Comparison of ENCODE assay signal across 9 cellular contexts in the genomic region with DNA sequence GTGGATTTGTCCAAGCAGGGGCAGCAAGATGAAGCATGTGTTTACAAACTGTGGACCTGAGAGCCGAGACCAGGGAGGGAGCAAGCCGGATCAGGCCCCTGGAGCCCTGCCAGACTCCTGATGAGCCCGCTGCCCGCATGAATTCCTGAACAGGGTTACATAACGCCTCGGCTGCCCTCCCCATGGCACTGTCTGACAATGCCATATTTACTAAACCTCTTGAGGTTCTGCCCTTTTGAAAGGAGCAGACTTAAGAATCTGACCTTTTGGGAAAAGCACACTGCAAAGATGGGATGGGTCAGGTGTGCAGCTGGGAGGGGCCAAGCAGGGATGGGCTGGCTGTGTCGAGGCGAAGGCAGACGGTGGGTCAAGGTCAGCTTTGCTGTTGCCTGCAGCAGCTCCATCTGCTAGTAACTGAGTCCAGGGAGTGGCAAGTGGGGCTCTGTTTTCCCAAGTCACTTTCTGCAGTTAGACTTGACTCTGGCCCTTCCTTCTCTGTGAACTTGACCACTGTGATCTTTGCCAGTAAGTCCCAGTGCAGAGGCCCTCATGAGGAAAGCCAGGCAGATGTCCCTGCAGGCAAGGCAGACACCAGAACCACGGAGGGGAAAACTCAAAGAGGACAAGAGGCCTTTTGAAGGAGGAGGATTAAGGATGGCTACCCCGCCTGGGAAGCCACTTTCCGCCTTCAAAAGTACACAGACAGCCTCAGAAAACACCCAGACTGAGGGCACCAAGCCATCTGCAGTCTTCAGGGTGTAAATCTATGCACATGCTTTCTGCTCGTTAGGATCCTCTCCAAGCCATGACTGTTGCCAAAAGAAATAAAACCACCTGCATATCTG.
DNase-seq lines count a peak whose midpoint lies in the region; ATAC-seq and TF ChIP-seq lines count a peak whose summit lies in the region.
"Had no signal": no experiment of that assay in that cellular context is flagged by ENCODE, and none has a peak within 500 bp of the region (broad histone marks: within the 10 kb centered on the region; RNA-seq: fewer than 3 reads in every experiment).

No MANE protein-coding gene starts in this region.

- TF ChIP-seq POLR2A in esophagus squamous epithelium (IDR thresholded peaks at IDR 0.05), result no peak
- TF ChIP-seq POLR2A in uterus (IDR thresholded peaks at IDR 0.05), result no peak

- ATAC-seq in GM21723 (IDR thresholded peaks at IDR 0.05; ENCODE audit: unreplicated experiment) (no peak), GM21529 (IDR thresholded peaks at IDR 0.05; ENCODE audit: unreplicated experiment) (no peak)

- H3K9me3 ChIP-seq in esophagus squamous epithelium, result no peaks in the 10 kb centered on the region
- H3K9me3 ChIP-seq in mucosa of stomach (ENCODE audit: control insufficient read depth, low read length), result no peaks in the 10 kb centered on the region
- no peaks in the 10 kb centered on the region for H3K9me3 ChIP-seq in uterus

- H3K9ac ChIP-seq in mucosa of stomach (ENCODE audit: low read length), result peak overlapping the region; percentile 7

- intact Hi-C loops in esophagus squamous epithelium (cut with DNase I), result no loop called here
- intact Hi-C loops in uterus (cut with DNase I; ENCODE audit: low total_unique reads), result no loop called here

- H3K27ac ChIP-seq in esophagus squamous epithelium (peak overlapping the region; percentile 60 to 78 (median 73)), uterus (peak overlapping the region; percentile 82 to 87)

- H3K36me3 ChIP-seq in esophagus squamous epithelium, result peaks cover 0 to 4% (median 0%) of the 10 kb centered on the region in 3 donors
- no peaks in the 10 kb centered on the region for H3K36me3 ChIP-seq in mucosa of stomach (ENCODE audit: control insufficient read depth, insufficient read depth, low read length)
- no peaks in the 10 kb centered on the region for H3K36me3 ChIP-seq in uterus

- 11 to 24% methylated on average over 7 of the region's 13 CpGs for WGBS in esophagus squamous epithelium, 2 donors

- H3K4me1 ChIP-seq in esophagus squamous epithelium, result peaks cover 15 to 71% (median 45%) of the 10 kb centered on the region in 3 donors
- peaks cover 76% of the 10 kb centered on the region for H3K4me1 ChIP-seq in mucosa of stomach (ENCODE audit: control insufficient read depth, insufficient read depth, low read length)
- H3K4me1 ChIP-seq in uterus, result peaks cover 17 to 22% of the 10 kb centered on the region in 2 donors

- TF ChIP-seq CTCF in esophagus squamous epithelium (IDR thresholded peaks at IDR 0.05), result no peak
- no peak for TF ChIP-seq CTCF in uterus (IDR thresholded peaks at IDR 0.05)

- peak overlapping the region in 1 of 4 donors; percentile 19 for H3K4me3 ChIP-seq in esophagus squamous epithelium
- H3K4me3 ChIP-seq in mucosa of stomach (ENCODE audit: low read length), result no peak overlapping the region
- no peak overlapping the region for H3K4me3 ChIP-seq in uterus

- DNase-seq in NCI-H1092 (lab: John Stamatoyannopoulos, UW) (peak; percentile 6), NCI-H1092 treated with DMSO at 0.1 percent for 48 hours (lab: John Stamatoyannopoulos, UW) (no peak), esophagus squamous epithelium (lab: John Stamatoyannopoulos, UW) (no peak), uterus (peak; percentile 66 to 85), Kasumi-1 (lab: John Stamatoyannopoulos, UW) (no peak)
- DNase-seq: 8988T had no signal

- H3K27me3 ChIP-seq in esophagus squamous epithelium, result no peaks in the 10 kb centered on the region
- no peaks in the 10 kb centered on the region for H3K27me3 ChIP-seq in mucosa of stomach (ENCODE audit: control insufficient read depth, insufficient read depth, low read length)
- no peaks in the 10 kb centered on the region for H3K27me3 ChIP-seq in uterus

Comparison
In these comparisons a context has a peak if more than half of its experiments do, and no peak if none do; other contexts are left out.
1. DNase-seq: peak in NCI-H1092 (single experiment) and uterus (2 of 2); none in NCI-H1092 treated with DMSO at 0.1 percent for 48 hours (single experiment), esophagus squamous epithelium (single experiment) and Kasumi-1 (0 of 2).